In the genomic region with DNA sequence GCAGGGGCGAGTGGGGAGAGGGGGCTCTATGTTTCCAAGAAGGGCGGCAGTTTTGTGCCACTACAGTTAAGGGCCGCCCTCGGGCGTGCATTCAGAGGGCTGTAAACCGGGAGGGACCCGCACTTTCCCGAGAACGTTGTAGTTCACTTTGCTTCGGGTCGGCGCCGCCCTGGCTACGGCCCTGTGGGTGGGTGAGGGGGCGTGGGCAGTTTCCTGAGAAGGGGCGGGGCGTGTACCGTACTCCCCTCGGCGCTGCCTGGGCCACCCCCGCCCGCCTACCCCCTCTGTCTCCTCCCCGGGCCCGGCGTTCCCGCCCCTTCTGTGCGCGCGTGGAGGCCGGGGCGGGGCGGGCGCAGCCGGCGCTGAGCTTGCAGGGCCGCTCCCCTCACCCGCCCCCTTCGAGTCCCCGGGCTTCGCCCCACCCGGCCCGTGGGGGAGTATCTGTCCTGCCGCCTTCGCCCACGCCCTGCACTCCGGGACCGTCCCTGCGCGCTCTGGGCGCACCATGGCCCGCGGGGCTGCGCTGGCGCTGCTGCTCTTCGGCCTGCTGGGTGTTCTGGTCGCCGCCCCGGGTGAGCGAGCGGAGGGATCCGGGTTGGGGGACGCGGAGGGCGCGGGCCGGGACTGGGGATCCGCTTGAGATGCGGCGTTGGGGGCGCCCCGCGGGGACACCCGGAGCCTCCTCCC, we compare ENCODE assay signal across 8 cellular contexts. TPM values are rescaled to one million over a fixed set of nuclear protein-coding genes. Genes with fewer than 3 reads are reported as not detected.
DNase-seq lines count a peak whose midpoint lies in the region; TF ChIP-seq lines count a peak whose summit lies in the region.

A gene with protein sequence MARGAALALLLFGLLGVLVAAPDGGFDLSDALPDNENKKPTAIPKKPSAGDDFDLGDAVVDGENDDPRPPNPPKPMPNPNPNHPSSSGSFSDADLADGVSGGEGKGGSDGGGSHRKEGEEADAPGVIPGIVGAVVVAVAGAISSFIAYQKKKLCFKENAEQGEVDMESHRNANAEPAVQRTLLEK (plus strand): TSS at position 440 of the 687 bp plus-strand sequence. CDS start 66 bp downstream, at position 506.

- H3K56ac ChIP-seq in H9 (ENCODE audit: insufficient read length, low read depth, low read length), result no peak within 1 kb of the TSS

- H3K36me3 Mint-ChIP-seq in H9 (ENCODE audit: insufficient read depth in 1 of 3, low read depth in 3 of 3), result peaks cover 0 to 2% (median 1%) of the 10 kb centered on the region in 3 experiments; a peak in 3 of 7 replicates
- H3K36me3 Mint-ChIP-seq in activated naive CD4-positive, alpha-beta T cell treated with anti-CD3 and anti-CD28 coated beads for 36 hours (ENCODE audit: low read depth), result peaks cover 29% of the 10 kb centered on the region

- H2BK5ac ChIP-seq in H9 (ENCODE audit: insufficient read length, low read length), result no peak within 1 kb of the TSS

- no peak within 1 kb of the TSS for H2BK120ac ChIP-seq in H9 (ENCODE audit: low read depth, low read length, poor library complexity, severe bottlenecking)

- H3K4me1 Mint-ChIP-seq in H9, result peaks cover 35 to 39% of the 10 kb centered on the region in 2 experiments
- H3K4me1 Mint-ChIP-seq in activated naive CD4-positive, alpha-beta T cell treated with anti-CD3 and anti-CD28 coated beads for 36 hours (ENCODE audit: low read depth), result peaks cover 28% of the 10 kb centered on the region

- H2BK15ac ChIP-seq in H9 (ENCODE audit: low read depth, low read length), result no peak within 1 kb of the TSS

- no CpG with 5 or more reads among the region's 73 CpGs for WGBS in H9 (ENCODE audit: extremely low coverage, insufficient read length, low lambda C conversion rate)

- H3K23ac ChIP-seq in H9 (ENCODE audit: insufficient read length, low read depth, low read length), result no peak within 1 kb of the TSS

- H3K4me2 ChIP-seq in H9 (ENCODE audit: insufficient read depth, insufficient read length, low read length), result peak within 1 kb of the TSS; percentile 74

- no peaks in the 10 kb centered on the region for H3K79me2 ChIP-seq in H9 (ENCODE audit: insufficient read depth, low read length)

- no peak within 1 kb of the TSS for H3T11ph ChIP-seq in H9 (ENCODE audit: low read length)

- no peak within 1 kb of the TSS for H2BK12ac ChIP-seq in H9 (ENCODE audit: insufficient read length, low read depth, low read length)

- H3K14ac ChIP-seq in H9 (ENCODE audit: insufficient read depth, low read length), result peak within 1 kb of the TSS; percentile 35

- H2AFZ ChIP-seq in H9 (ENCODE audit: low read length), result no peak within 1 kb of the TSS

- no peak within 1 kb of the TSS for H4K5ac ChIP-seq in H9 (ENCODE audit: insufficient read length, low read depth, low read length)

- H3K18ac ChIP-seq in H9 (ENCODE audit: insufficient read length, low read depth, low read length), result no peak within 1 kb of the TSS

- H4K20me1 ChIP-seq in H9 (ENCODE audit: control insufficient read depth, insufficient read depth, insufficient read length), result no peaks in the 10 kb centered on the region

- H2BK20ac ChIP-seq in H9 (ENCODE audit: low read depth, low read length, poor library complexity, severe bottlenecking), result no peak within 1 kb of the TSS

- intact Hi-C loops in activated naive CD4-positive, alpha-beta T cell treated with anti-CD3 and anti-CD28 coated beads for 36 hours (cut with micrococcal nuclease), result loop anchor here (5.0 to 10.0 kb wide), 3 partner anchors 1024 to 1224 kb away; partner anchors contain the start of genes AKAP17A and PRKX
- intact Hi-C loops in head of caudate nucleus (cut with DNase I), result no loop called here
- intact Hi-C loops in vagina (cut with DNase I), result no loop called here

- no peaks in the 10 kb centered on the region for H3K36me3 ChIP-seq in vagina

- H3K27me3 ChIP-seq in H9 (ENCODE audit: insufficient read depth, low read length), result peaks cover 18% of the 10 kb centered on the region
- no peaks in the 10 kb centered on the region for H3K27me3 ChIP-seq in vagina

- H3K27ac Mint-ChIP-seq in H9, result peak within 1 kb of the TSS in 1 of 3 experiments; percentile 55; a peak in 1 of 7 replicates
- peak within 1 kb of the TSS; percentile 99 for H3K27ac Mint-ChIP-seq in activated naive CD4-positive, alpha-beta T cell treated with anti-CD3 and anti-CD28 coated beads for 36 hours

- no peaks in the 10 kb centered on the region; a peak in 1 of 5 replicates for H3K9me3 Mint-ChIP-seq in H9
- no peaks in the 10 kb centered on the region for H3K9me3 Mint-ChIP-seq in activated naive CD4-positive, alpha-beta T cell treated with anti-CD3 and anti-CD28 coated beads for 36 hours

- H3K79me1 ChIP-seq in H9 (ENCODE audit: insufficient read depth, low read depth, low read length, poor library complexity, severe bottlenecking), result no peaks in the 10 kb centered on the region

- CTCF ChIA-PET in activated naive CD4-positive, alpha-beta T cell treated with anti-CD3 and anti-CD28 coated beads for 36 hours (lab: Charles Lee), result no interaction called here

- no peak for TF ChIP-seq CTCF in H9 (conservative IDR thresholded peaks at IDR 0.05)
- TF ChIP-seq CTCF in vagina (IDR thresholded peaks at IDR 0.05), result no peak

- peak within 1 kb of the TSS; percentile 76 to 89 for H3K4me3 Mint-ChIP-seq in H9
- H3K4me3 Mint-ChIP-seq in activated naive CD4-positive, alpha-beta T cell treated with anti-CD3 and anti-CD28 coated beads for 36 hours, result peak within 1 kb of the TSS; percentile 99

- no peak within 1 kb of the TSS for H4K8ac ChIP-seq in H9 (replicated peaks; ENCODE audit: insufficient read length, low read depth, low read length)

- TF ChIP-seq POLR2A in vagina (IDR thresholded peaks at IDR 0.05), result peak in 1 of 2 donors; percentile 61

- no peak within 1 kb of the TSS for H3K4ac ChIP-seq in H9 (ENCODE audit: low read depth, low read length)

- no peak within 1 kb of the TSS for H4K91ac ChIP-seq in H9 (ENCODE audit: insufficient read length, low read depth, low read length)

- peak within 1 kb of the TSS; percentile 42 for H3K9ac ChIP-seq in H9 (ENCODE audit: extremely low read depth, insufficient read length, low read length)

- peaks cover 16% of the 10 kb centered on the region for H3K23me2 ChIP-seq in H9 (ENCODE audit: insufficient read length, low read depth, low read length, poor library complexity, severe bottlenecking)

- peak within 1 kb of the TSS; percentile 92 to 94 for H3K4me3 ChIP-seq in vagina

- H3K27ac ChIP-seq in H9 (ENCODE audit: insufficient read length, low read depth, low read length) (no peak within 1 kb of the TSS), vagina (peak within 1 kb of the TSS; percentile 91)

- no peak within 1 kb of the TSS for H2AK5ac ChIP-seq in H9 (ENCODE audit: insufficient read length, low read length)

- H3K27me3 Mint-ChIP-seq in H9 (ENCODE audit: low read depth), result peaks cover 64% of the 10 kb centered on the region
- H3K27me3 Mint-ChIP-seq in activated naive CD4-positive, alpha-beta T cell treated with anti-CD3 and anti-CD28 coated beads for 36 hours (ENCODE audit: low read depth), result no peaks in the 10 kb centered on the region

- H3K9me3 ChIP-seq in H9 (ENCODE audit: control insufficient read depth, low read depth, low read length) (no peaks in the 10 kb centered on the region), vagina (no peaks in the 10 kb centered on the region)

- no peaks in the 10 kb centered on the region; the same call in 1 of the 2 replicates for H3K4me1 ChIP-seq in H9 (ENCODE audit: insufficient read depth, low read length)
- peaks cover 36% of the 10 kb centered on the region for H3K4me1 ChIP-seq in vagina

- DNase-seq in ELR (ENCODE audit: low read depth) (peak; percentile 88), H9 (peak; percentile 76), NCI-H460 (ENCODE audit: extremely low read depth, low read depth) (peak; percentile 74), head of caudate nucleus (peak; percentile 19 to 87 (median 67)), pulmonary artery endothelial cell (ENCODE audit: low read depth, low spot score) (peak; percentile 59), vagina (ENCODE audit: extremely low spot score in 2 of 2) (peak in 1 of 2 donors; percentile 92), middle frontal gyrus (ENCODE audit: extremely low spot score, low spot score) (no peak)
- DNase-seq in activated naive CD4-positive, alpha-beta T cell treated with anti-CD3 and anti-CD28 coated beads for 36 hours, result peak; percentile 87

RNA-seq across cellular contexts. Expression of the gene that starts here (rescaled TPM):
- total RNA-seq in H9 (2021) (92.1 and 92.4 TPM in 2 replicates), pulmonary artery endothelial cell (214 and 224 TPM in 2 replicates), vagina (282 TPM)
- 409 and 426 TPM in 2 replicates for total RNA-seq in NCI-H460 (2014; rRNA removed; shearing (Covaris generic))
- polyA plus RNA-seq in NCI-H460 (2014; cell fraction: nucleus; rRNA removed), result 164 and 229 TPM in 2 replicates
- total RNA-seq in activated naive CD4-positive, alpha-beta T cell treated with anti-CD3 and anti-CD28 coated beads for 36 hours, result 100 to 1,000 TPM; 205 to 215 TPM
